In genomic region chr9:27626629-27627564, GRCh38 we compare ENCODE assay signal across 26 cellular contexts. TPM values are rescaled to one million over a fixed set of nuclear protein-coding genes. Genes with fewer than 3 reads are reported as not detected.
DNase-seq lines count a peak whose midpoint lies in the region; ATAC-seq, FAIRE-seq and TF ChIP-seq lines count a peak whose summit lies in the region.
"Had no signal": no experiment of that assay in that cellular context is flagged by ENCODE, and none has a peak within 500 bp of the region (broad histone marks: within the 10 kb centered on the region; RNA-seq: fewer than 3 reads in every experiment).

No MANE protein-coding gene starts in this region.

- WGBS in A549 (ENCODE audit: missing lambda C conversion rate), result 42% methylated on average over 12 of the region's 12 CpGs
- WGBS in SK-N-SH (ENCODE audit: low lambda C conversion rate), result 63% methylated on average over 12 of the region's 12 CpGs

- H3K9me2 ChIP-seq in SK-N-SH, result no peaks in the 10 kb centered on the region

- FAIRE-seq in A549 (lab: Jason Lieb, UNC), result no peak
- FAIRE-seq: G401.6 had no signal

- H2AFZ ChIP-seq in SK-N-SH (ENCODE audit: low read depth), result no peak overlapping the region
- H2AFZ ChIP-seq: GM23248 had no signal

- TF ChIP-seq CTCF in A549 (IDR thresholded peaks at IDR 0.05) (no peak), Panc1 (IDR thresholded peaks at IDR 0.05) (no peak), mucosa of descending colon (IDR thresholded peaks at IDR 0.05) (no peak), SK-N-SH (IDR thresholded peaks at IDR 0.05) (no peak)

- H3K27ac ChIP-seq in A549 (no peak overlapping the region), Panc1 (ENCODE audit: low read length) (no peak overlapping the region), epithelial cell of prostate (peak overlapping the region; percentile 55), SK-N-SH (ENCODE audit: low read depth in 2 of 2, low read length in 1 of 2) (no peak overlapping the region)
- H3K27ac ChIP-seq: GM23248, skin epidermis, upper lobe of left lung had no signal

- H3F3A ChIP-seq in SK-N-SH (replicated peaks; ENCODE audit: insufficient read depth), result no peaks in the 10 kb centered on the region

- POLR2A ChIA-PET in A549 (lab: Yijun Ruan, JAX) (no interaction called here), Panc1 (lab: Charles Lee) (no interaction called here), SK-N-SH (lab: Yijun Ruan, JAX) (no interaction called here)

- intact Hi-C loops in Panc1 (cut with micrococcal nuclease; ENCODE audit: unreplicated experiment) (no loop called here), mucosa of descending colon (cut with DNase I, micrococcal nuclease) (no loop called here)

- ATAC-seq in A549 (peak; percentile 39 to 44; a peak in 4 of 6 replicates), Panc1 (peak; percentile 42; the same call in 1 of the 2 replicates), mucosa of descending colon (peak; percentile 19)
- ATAC-seq: CD8-positive, alpha-beta T cell; Right ventricle myocardium inferior had no signal

- no peaks in the 10 kb centered on the region for H3K9me3 ChIP-seq in A549
- H3K9me3 ChIP-seq in Panc1 (ENCODE audit: control insufficient read depth, insufficient read depth, low read depth, low read length), result no peaks in the 10 kb centered on the region
- H3K9me3 ChIP-seq in mucosa of descending colon, result no peaks in the 10 kb centered on the region
- no peaks in the 10 kb centered on the region for H3K9me3 ChIP-seq in SK-N-SH
- H3K9me3 ChIP-seq: upper lobe of left lung had no signal

- H3K4me2 ChIP-seq in A549, result peak overlapping the region; percentile 54
- no peak overlapping the region for H3K4me2 ChIP-seq in SK-N-SH

- H3K36me3 ChIP-seq in Panc1 (ENCODE audit: control insufficient read depth, insufficient read depth, low read length) (no peaks in the 10 kb centered on the region), mucosa of descending colon (ENCODE audit: low read depth) (no peaks in the 10 kb centered on the region), SK-N-SH (replicated peaks in 1 of 2; ENCODE audit: control insufficient read depth in 1 of 2, insufficient read depth in 2 of 2, low read length in 1 of 2) (no peaks in the 10 kb centered on the region)
- H3K36me3 ChIP-seq: upper lobe of left lung had no signal

- H3K79me2 ChIP-seq in SK-N-SH (ENCODE audit: insufficient read depth), result no peaks in the 10 kb centered on the region

- no peak for DNase-seq in A549 (ENCODE audit: low read depth in 1 of 2, low spot score in 1 of 2)
- DNase-seq in Panc1 (ENCODE audit: low read depth, low spot score), result no peak
- DNase-seq in epithelial cell of prostate (ENCODE audit: low read depth, low spot score), result no peak
- DNase-seq in mucosa of descending colon, result peak in 1 of 3 donors; percentile 13
- DNase-seq in NCI-H1105 (lab: John Stamatoyannopoulos, UW), result no peak
- DNase-seq in SK-N-SH, result no peak
- DNase-seq in HuH-7 (ENCODE audit: low spot score), result no peak
- DNase-seq in NCI-H345 (lab: John Stamatoyannopoulos, UW), result no peak
- DNase-seq: 8988T; activated B cell treated with CpG ODN at 0.5 μM for 24 hours; activated CD4-positive, alpha-beta T cell treated with anti-CD3 and anti-CD28 coated beads, Interleukin-2, amount 50 U/mL, for 4 hours; activated naive CD4-positive, alpha-beta T cell treated with anti-CD3 and anti-CD28 coated beads, Interleukin-2, amount 50 U/mL, for 16 hours; aorta; CD8-positive, alpha-beta T cell; central memory CD4-positive, alpha-beta T cell; DMS153; GM23248; immature natural killer cell; Karpas-422; MV-4-11; NCI-H1694 treated with DMSO at 0.1 percent for 48 hours; stimulated activated CD4-positive, alpha-beta T cell treated with anti-CD3 and anti-CD28 coated beads, Interleukin-1b, Interleukin-23, amount 100 ng/mL, for 48 hours; upper lobe of left lung had no signal

- H3K4me1 ChIP-seq in A549 (peaks cover 11% of the 10 kb centered on the region; the same call in 2 of the 3 replicates), Panc1 (ENCODE audit: control insufficient read depth, insufficient read depth, low read length) (no peaks in the 10 kb centered on the region), mucosa of descending colon (ENCODE audit: low read depth) (peaks cover 9% of the 10 kb centered on the region), SK-N-SH (ENCODE audit: control insufficient read depth in 1 of 2, insufficient read depth in 2 of 2, low read depth in 1 of 2, low read length in 1 of 2) (no peaks in the 10 kb centered on the region)
- H3K4me1 ChIP-seq: upper lobe of left lung had no signal

- no TSS peak for BruUV-seq in Panc1 (replicated peaks; lab: Mats Ljungman, UMichigan)

- in situ Hi-C loops in Panc1 (cut with HindIII; ENCODE audit: low pct_unique_long_range_greater_than_20kb, low sequenced_read_pairs), result no loop called here

- H4K20me1 ChIP-seq in SK-N-SH (ENCODE audit: insufficient read depth), result no peaks in the 10 kb centered on the region

- TF ChIP-seq EP300 in A549 (IDR thresholded peaks at IDR 0.05), result no peak
- no peak for TF ChIP-seq EP300 in SK-N-SH (IDR thresholded peaks at IDR 0.05; ENCODE audit: borderline replicate concordance in 1 of 2, low read depth in 1 of 2, low read length in 1 of 2)

- TF ChIP-seq RAD21 in A549 (conservative IDR thresholded peaks at IDR 0.05 in 1 of 2, IDR thresholded peaks at IDR 0.05 in 1 of 2) (no peak), SK-N-SH (IDR thresholded peaks at IDR 0.05; ENCODE audit: low read length) (no peak)

- CTCF ChIA-PET in A549 (lab: Yijun Ruan, JAX), result no interaction called here
- CTCF ChIA-PET in Panc1 (lab: Charles Lee), result no interaction called here
- CTCF ChIA-PET in SK-N-SH (lab: Yijun Ruan, JAX), result interaction anchor here (0.6 kb wide), 1 partner anchor 291 kb away, joined by 3 read pairs; no protein-coding TSS in a partner anchor

- H3K27me3 ChIP-seq in Panc1 (ENCODE audit: control insufficient read depth, insufficient read depth, low read length) (no peaks in the 10 kb centered on the region), SK-N-SH (ENCODE audit: insufficient read depth) (no peaks in the 10 kb centered on the region)
- H3K27me3 ChIP-seq: upper lobe of left lung had no signal

- no peak for TF ChIP-seq POLR2A in A549 (IDR thresholded peaks at IDR 0.05; ENCODE audit: low read length)

- no peak overlapping the region for H3K9ac ChIP-seq in SK-N-SH
- H3K9ac ChIP-seq: GM23248 had no signal

- H3K4me3 ChIP-seq in A549 (no peak overlapping the region), Panc1 (ENCODE audit: low read depth in 2 of 2, low read length in 2 of 2) (no peak overlapping the region), mucosa of descending colon (no peak overlapping the region), SK-N-SH (ENCODE audit: low read depth in 2 of 2, low read length in 1 of 2) (no peak overlapping the region)
- H3K4me3 ChIP-seq: GM23248, skin epidermis, upper lobe of left lung had no signal

TF ChIP-seq in A549, 52 proteins besides CTCF, POLR2A, EP300 and RAD21:
- no peak for TF ChIP-seq CBX2 (IDR thresholded peaks at IDR 0.05; ENCODE audit: borderline replicate concordance, low read depth)
- TF ChIP-seq ZC3H11A (IDR thresholded peaks at IDR 0.05), result no peak
- TF ChIP-seq JUNB (IDR thresholded peaks at IDR 0.05), result no peak
- no peak for TF ChIP-seq ELK1 (IDR thresholded peaks at IDR 0.05; ENCODE audit: low read depth, low read length)

TF ChIP-seq in SK-N-SH, 30 proteins besides CTCF, POLR2A, EP300 and RAD21 (continues in another document):
- TF ChIP-seq NRF1 (IDR thresholded peaks at IDR 0.05; ENCODE audit: low read depth, low read length) (no peak), SMC3 (IDR thresholded peaks at IDR 0.05; ENCODE audit: low read depth, low read length) (no peak), RXRA (IDR thresholded peaks at IDR 0.05; ENCODE audit: borderline replicate concordance, low read depth) (no peak), RCOR1 (IDR thresholded peaks at IDR 0.05; ENCODE audit: low read length) (no peak), GABPA (IDR thresholded peaks at IDR 0.05; ENCODE audit: low read depth) (no peak), MAX (IDR thresholded peaks at IDR 0.05; ENCODE audit: low read depth) (no peak), ZBTB33 (IDR thresholded peaks at IDR 0.05; ENCODE audit: borderline replicate concordance, low read depth) (no peak), FOXJ3 (CRISPR knock-in tag; IDR thresholded peaks at IDR 0.05) (no peak), TCF12 (IDR thresholded peaks at IDR 0.05) (no peak), FOSL2 (IDR thresholded peaks at IDR 0.05; ENCODE audit: borderline replicate concordance, low read depth) (no peak), TEAD4 (IDR thresholded peaks at IDR 0.05; ENCODE audit: borderline replicate concordance, insufficient read depth) (no peak), EZH2phosphoT487 (IDR thresholded peaks at IDR 0.05; ENCODE audit: borderline replicate concordance, low read depth) (no peak), SIN3A (IDR thresholded peaks at IDR 0.05; ENCODE audit: borderline replicate concordance, low read depth, low read length) (no peak)

RNA-seq across cellular contexts. Expression of gene C9orf72, which starts 53.6 kb away (rescaled TPM):
- polyA plus RNA-seq in A549 (2011; rRNA removed), result 10.7 and 16.4 TPM in 2 replicates
- 1.5 and 1.9 TPM in 2 replicates for polyA plus RNA-seq in A549 (2012; cell fraction: cytosol; rRNA removed)
- polyA plus RNA-seq in A549 (2012; cell fraction: nucleus; rRNA removed), result 1.7 and 2.9 TPM in 2 replicates
- 3.0 to 4.1 TPM (median 4.0 TPM) in 3 replicates for polyA plus RNA-seq in A549 (2017; fragmentation: RNase III; extraction: RNeasy Plus Mini Kit Qiagen cat#74134 plus additional on column Dnase treatment)
- polyA minus RNA-seq in A549 (2011; rRNA and poly(A)+ RNA removed), result 4.2 and 5.1 TPM in 2 replicates
- 3.6 TPM for total RNA-seq in Panc1 (2021; ENCODE audit: unreplicated experiment)
- polyA plus RNA-seq in Panc1 (2012; ENCODE audit: insufficient read length), result 1.2 TPM
- total RNA-seq in mucosa of descending colon, result 10 to 100 TPM; 12.5 to 20.5 (median 14.6) TPM
- 4.0 and 6.1 TPM in 2 replicates for polyA plus RNA-seq in SK-N-SH (2012; rRNA removed)
- polyA plus RNA-seq in SK-N-SH (2012; cell fraction: cytosol; rRNA removed), result 5.6 and 6.2 TPM in 2 replicates
- 4.6 and 12.0 TPM in 2 replicates for polyA plus RNA-seq in SK-N-SH (2012; cell fraction: nucleus; rRNA removed)
